15 cellular contexts compared by ENCODE assay signal in genomic region chr1:225474439-225474985, GRCh38. TPM values are rescaled to one million over a fixed set of nuclear protein-coding genes. Genes with fewer than 3 reads are reported as not detected.
DNase-seq lines count a peak whose midpoint lies in the region; ATAC-seq and TF ChIP-seq lines count a peak whose summit lies in the region.
"Had no signal": no experiment of that assay in that cellular context is flagged by ENCODE, and none has a peak within 500 bp of the region (broad histone marks: within the 10 kb centered on the region; RNA-seq: fewer than 3 reads in every experiment).

No MANE protein-coding gene starts in this region.

- H2BK12ac ChIP-seq in mesenchymal stem cell (ENCODE audit: low read length in 2 of 2) (no peak overlapping the region), neuronal stem cell (ENCODE audit: low read length) (no peak overlapping the region)

- H3K4me3 ChIP-seq in mesenchymal stem cell (ENCODE audit: insufficient read depth in 1 of 2, low read depth in 1 of 2, low read length in 2 of 2) (no peak overlapping the region), neuronal stem cell (ENCODE audit: low read length in 2 of 2) (no peak overlapping the region), prostate gland (no peak overlapping the region)
- H3K4me3 ChIP-seq: HAP-1 had no signal

- H3K9ac ChIP-seq in mesenchymal stem cell (ENCODE audit: low read length) (peak overlapping the region; percentile 33), neuronal stem cell (ENCODE audit: low read depth, low read length, poor library complexity) (no peak overlapping the region)

- H3K9me3 ChIP-seq in mesenchymal stem cell (ENCODE audit: control insufficient read depth, low read length) (no peaks in the 10 kb centered on the region), neuronal stem cell (replicated peaks in 1 of 2; ENCODE audit: control insufficient read depth in 2 of 2, insufficient read depth in 1 of 2, low read depth in 1 of 2, low read length in 2 of 2) (no peaks in the 10 kb centered on the region), prostate gland (no peaks in the 10 kb centered on the region)
- H3K9me3 ChIP-seq: HAP-1, left ventricle myocardium inferior had no signal

- H3K27ac ChIP-seq in mesenchymal stem cell (ENCODE audit: low read length, poor library complexity, severe bottlenecking) (no peak overlapping the region), neuronal stem cell (replicated peaks; ENCODE audit: low read length) (no peak overlapping the region), prostate gland (no peak overlapping the region)
- H3K27ac ChIP-seq: left ventricle myocardium inferior had no signal

- intact Hi-C loops in activated B cell treated with CpG ODN at 0.5 μM for 24 hours (cut with micrococcal nuclease): loop anchor here (2.0 kb wide), 1 partner anchor 374 kb away; no protein-coding TSS in a partner anchor
- intact Hi-C loops in prostate gland (cut with DNase I): loop anchor here (2.0 kb wide), 4 partner anchors 180 to 502 kb away; partner anchors contain the start of gene SRP9

- H3K4me1 ChIP-seq in mesenchymal stem cell (ENCODE audit: control insufficient read depth, insufficient read depth, low read depth, low read length) (peaks cover 5% of the 10 kb centered on the region), neuronal stem cell (ENCODE audit: control insufficient read depth in 2 of 2, insufficient read depth in 1 of 2, low read depth in 1 of 2, low read length in 2 of 2) (peaks cover 0 to 3% of the 10 kb centered on the region in 2 donors), prostate gland (replicated peaks) (no peaks in the 10 kb centered on the region)

- TF ChIP-seq CTCF in activated B cell treated with CpG ODN at 0.5 μM for 24 hours (IDR thresholded peaks at IDR 0.05) (no peak), prostate gland (IDR thresholded peaks at IDR 0.05) (no peak)

- H3K23ac ChIP-seq in mesenchymal stem cell (ENCODE audit: low read length in 2 of 2): no peak overlapping the region
- H3K23ac ChIP-seq in neuronal stem cell (ENCODE audit: low read depth, low read length, poor library complexity): no peak overlapping the region

- no peak overlapping the region for H2AK5ac ChIP-seq in mesenchymal stem cell (ENCODE audit: low read length, severe bottlenecking)
- no peak overlapping the region for H2AK5ac ChIP-seq in neuronal stem cell (ENCODE audit: low read depth, low read length)

- H3K4ac ChIP-seq in mesenchymal stem cell (ENCODE audit: low read depth in 1 of 2, low read length in 2 of 2): no peak overlapping the region
- H3K4ac ChIP-seq in neuronal stem cell (ENCODE audit: low read length): no peak overlapping the region

- H3K27me3 ChIP-seq in mesenchymal stem cell (ENCODE audit: control insufficient read depth in 1 of 2, insufficient read depth in 1 of 2, low read length in 2 of 2): peaks cover 0 to 16% of the 10 kb centered on the region in 2 experiments
- no peaks in the 10 kb centered on the region for H3K27me3 ChIP-seq in neuronal stem cell (ENCODE audit: control insufficient read depth in 3 of 3, insufficient read depth in 3 of 3, low read depth in 1 of 3, low read length in 3 of 3)
- H3K27me3 ChIP-seq in prostate gland (replicated peaks; ENCODE audit: insufficient read depth): no peaks in the 10 kb centered on the region

- no peak overlapping the region for H2BK15ac ChIP-seq in mesenchymal stem cell (ENCODE audit: low read depth, poor library complexity, severe bottlenecking)
- no peak overlapping the region for H2BK15ac ChIP-seq in neuronal stem cell (ENCODE audit: low read length)

- H2BK120ac ChIP-seq in mesenchymal stem cell (ENCODE audit: low read depth, low read length) (no peak overlapping the region), neuronal stem cell (ENCODE audit: low read depth, low read length) (no peak overlapping the region)

- H3K36me3 ChIP-seq in mesenchymal stem cell (ENCODE audit: control insufficient read depth in 1 of 2, insufficient read depth in 2 of 2, low read depth in 1 of 2, low read length in 2 of 2): no peaks in the 10 kb centered on the region
- no peaks in the 10 kb centered on the region for H3K36me3 ChIP-seq in neuronal stem cell (replicated peaks in 1 of 2; ENCODE audit: control insufficient read depth in 2 of 2, insufficient read depth in 2 of 2, low read length in 2 of 2)
- H3K36me3 ChIP-seq in prostate gland: no peaks in the 10 kb centered on the region
- H3K36me3 ChIP-seq: HAP-1, left ventricle myocardium inferior had no signal

- no peak overlapping the region for H2AFZ ChIP-seq in mesenchymal stem cell (ENCODE audit: low read depth, low read length)
- no peak overlapping the region for H2AFZ ChIP-seq in neuronal stem cell (ENCODE audit: low read length)

- no peak overlapping the region for H3K18ac ChIP-seq in mesenchymal stem cell (ENCODE audit: low read depth in 1 of 2, low read length in 2 of 2)
- no peak overlapping the region for H3K18ac ChIP-seq in neuronal stem cell (ENCODE audit: low read length)

- WGBS in mesenchymal stem cell: 46% methylated on average over 13 of the region's 13 CpGs
- no CpG with 5 or more reads among the region's 13 CpGs for WGBS in neuronal stem cell (ENCODE audit: extremely low coverage in 2 of 2, insufficient read length in 2 of 2, insufficient replicate concordance in 1 of 2), 2 donors
- WGBS in prostate gland: 48% methylated on average over 13 of the region's 13 CpGs

- H4K91ac ChIP-seq in mesenchymal stem cell (ENCODE audit: low read length): no peak overlapping the region
- H4K91ac ChIP-seq in neuronal stem cell (ENCODE audit: low read depth, low read length, poor library complexity): no peak overlapping the region

- H2BK5ac ChIP-seq in mesenchymal stem cell (ENCODE audit: low read depth, low read length, poor library complexity, severe bottlenecking) (no peak overlapping the region), neuronal stem cell (ENCODE audit: low read length) (no peak overlapping the region)

- H3K27ac Mint-ChIP-seq in stimulated activated naive CD8-positive, alpha-beta T cell treated with anti-CD3 and anti-CD28 coated beads, Interleukin-15, amount 100 ng/mL, for 72 hours: no peak overlapping the region
- peak overlapping the region; percentile 30 for H3K27ac Mint-ChIP-seq in activated B cell treated with CpG ODN at 0.5 μM for 24 hours
- H3K27ac Mint-ChIP-seq: activated T-helper 17 cell treated with anti-CD3 and anti-CD28 coated beads, Interleukin-2, amount 50 U/mL, for 72 hours; nephron progenitor cell; stimulated activated effector memory CD8-positive, alpha-beta T cell treated with anti-CD3 and anti-CD28 coated beads, Interleukin-12 subunit alpha, Interleukin-12 subunit beta, amount 100 ng/mL, for 72 hours had no signal

- peaks cover 57% of the 10 kb centered on the region for H3K4me1 Mint-ChIP-seq in stimulated activated naive CD8-positive, alpha-beta T cell treated with anti-CD3 and anti-CD28 coated beads, Interleukin-15, amount 100 ng/mL, for 72 hours
- H3K4me1 Mint-ChIP-seq in activated B cell treated with CpG ODN at 0.5 μM for 24 hours: peaks cover 33% of the 10 kb centered on the region

- H3K27me3 Mint-ChIP-seq in stimulated activated naive CD8-positive, alpha-beta T cell treated with anti-CD3 and anti-CD28 coated beads, Interleukin-15, amount 100 ng/mL, for 72 hours: no peaks in the 10 kb centered on the region
- no peaks in the 10 kb centered on the region for H3K27me3 Mint-ChIP-seq in activated B cell treated with CpG ODN at 0.5 μM for 24 hours
- H3K27me3 Mint-ChIP-seq: activated T-helper 17 cell treated with anti-CD3 and anti-CD28 coated beads, Interleukin-2, amount 50 U/mL, for 72 hours had no signal

- POLR2A ChIA-PET in activated B cell treated with CpG ODN at 0.5 μM for 24 hours (lab: Charles Lee): no interaction called here

- TF ChIP-seq POLR2A in prostate gland (IDR thresholded peaks at IDR 0.05): no peak

- peak overlapping the region; percentile 16 to 27 for H3K4me3 Mint-ChIP-seq in stimulated activated naive CD8-positive, alpha-beta T cell treated with anti-CD3 and anti-CD28 coated beads, Interleukin-15, amount 100 ng/mL, for 72 hours
- H3K4me3 Mint-ChIP-seq in activated B cell treated with CpG ODN at 0.5 μM for 24 hours: no peak overlapping the region
- H3K4me3 Mint-ChIP-seq: activated T-helper 17 cell treated with anti-CD3 and anti-CD28 coated beads, Interleukin-2, amount 50 U/mL, for 72 hours; nephron progenitor cell; stimulated activated effector memory CD8-positive, alpha-beta T cell treated with anti-CD3 and anti-CD28 coated beads, Interleukin-12 subunit alpha, Interleukin-12 subunit beta, amount 100 ng/mL, for 72 hours had no signal

- no peaks in the 10 kb centered on the region for H3K36me3 Mint-ChIP-seq in activated B cell treated with CpG ODN at 0.5 μM for 24 hours (ENCODE audit: low read depth)
- H3K36me3 Mint-ChIP-seq: stimulated activated effector memory CD8-positive, alpha-beta T cell treated with anti-CD3 and anti-CD28 coated beads, Interleukin-12 subunit alpha, Interleukin-12 subunit beta, amount 100 ng/mL, for 72 hours had no signal

- H3K79me1 ChIP-seq in mesenchymal stem cell (replicated peaks; ENCODE audit: low read length, poor library complexity, severe bottlenecking) (no peaks in the 10 kb centered on the region), neuronal stem cell (ENCODE audit: low read depth, low read length) (no peaks in the 10 kb centered on the region)

- H3K14ac ChIP-seq in mesenchymal stem cell (ENCODE audit: low read length in 2 of 2): no peak overlapping the region
- H3K14ac ChIP-seq in neuronal stem cell (ENCODE audit: low read length): no peak overlapping the region

- no peak for ATAC-seq in stimulated activated naive CD8-positive, alpha-beta T cell treated with anti-CD3 and anti-CD28 coated beads, Interleukin-15, amount 100 ng/mL, for 72 hours
- no peak for ATAC-seq in stimulated activated naive CD8-positive, alpha-beta T cell treated with anti-CD3 and anti-CD28 coated beads, Interleukin-15, Interleukin-2, amounts not matched to agents 100 U/mL and 50 U/mL, for 24 hours
- no peak for ATAC-seq in activated B cell treated with CpG ODN at 0.5 μM for 24 hours (ENCODE audit: low read depth)
- ATAC-seq in HG02571 (IDR thresholded peaks at IDR 0.05; ENCODE audit: unreplicated experiment): no peak
- ATAC-seq in HG03354 (IDR thresholded peaks at IDR 0.05; ENCODE audit: poor library complexity, severe bottlenecking, unreplicated experiment): no peak

- H3K4me2 ChIP-seq in mesenchymal stem cell (ENCODE audit: low read length, poor library complexity, severe bottlenecking) (no peak overlapping the region), neuronal stem cell (ENCODE audit: insufficient read depth, low read length, poor library complexity, severe bottlenecking) (no peak overlapping the region)

- H3K9me3 Mint-ChIP-seq in stimulated activated naive CD8-positive, alpha-beta T cell treated with anti-CD3 and anti-CD28 coated beads, Interleukin-15, amount 100 ng/mL, for 72 hours: no peaks in the 10 kb centered on the region
- H3K9me3 Mint-ChIP-seq in activated B cell treated with CpG ODN at 0.5 μM for 24 hours: no peaks in the 10 kb centered on the region
- H3K9me3 Mint-ChIP-seq: activated T-helper 17 cell treated with anti-CD3 and anti-CD28 coated beads, Interleukin-2, amount 50 U/mL, for 72 hours; stimulated activated effector memory CD8-positive, alpha-beta T cell treated with anti-CD3 and anti-CD28 coated beads, Interleukin-12 subunit alpha, Interleukin-12 subunit beta, amount 100 ng/mL, for 72 hours had no signal

- no peak for DNase-seq in stimulated activated naive CD8-positive, alpha-beta T cell treated with anti-CD3 and anti-CD28 coated beads, Interleukin-15, amount 100 ng/mL, for 72 hours
- DNase-seq in stimulated activated naive CD8-positive, alpha-beta T cell treated with anti-CD3 and anti-CD28 coated beads, Interleukin-15, Interleukin-2, amounts not matched to agents 100 U/mL and 50 U/mL, for 24 hours: no peak
- DNase-seq in activated B cell treated with CpG ODN at 0.5 μM for 24 hours (no peak), mesenchymal stem cell (no peak), neuronal stem cell (ENCODE audit: low spot score) (no peak), prostate gland (ENCODE audit: low spot score) (no peak)
- DNase-seq: cortex of kidney, NCI-H187 treated with DMSO at 0.1 percent for 48 hours had no signal

- CTCF ChIA-PET in activated B cell treated with CpG ODN at 0.5 μM for 24 hours (lab: Charles Lee): interaction anchor here (0.6 to 3.3 kb wide), 30 partner anchors 11 to 517 kb away, joined by 3 to 12 read pairs (median 4); partner anchors contain the start of genes LBR and SRP9

- no peak overlapping the region for H4K8ac ChIP-seq in mesenchymal stem cell (ENCODE audit: low read length)
- H4K8ac ChIP-seq in neuronal stem cell (ENCODE audit: low read depth, low read length): no peak overlapping the region

RNA-seq across cellular contexts. Expression of gene LBR, which starts 46.7 kb away (rescaled TPM):
- 93.1 and 113 TPM in 2 replicates for total RNA-seq in activated B cell treated with CpG ODN at 0.5 μM for 24 hours
- polyA plus RNA-seq in mesenchymal stem cell (2013, experiment 1 of 2): 30.8 TPM
- polyA plus RNA-seq in mesenchymal stem cell (2013, experiment 2 of 2): 30.9 TPM
- 82.5 TPM for polyA plus RNA-seq in neuronal stem cell (2013, experiment 1 of 2)
- 83.8 TPM for polyA plus RNA-seq in neuronal stem cell (2013, experiment 2 of 2)
- 10 to 100 TPM; 28.7 to 36.4 TPM for total RNA-seq in prostate gland
